23 cellular contexts compared by ENCODE assay signal in the genomic region with DNA sequence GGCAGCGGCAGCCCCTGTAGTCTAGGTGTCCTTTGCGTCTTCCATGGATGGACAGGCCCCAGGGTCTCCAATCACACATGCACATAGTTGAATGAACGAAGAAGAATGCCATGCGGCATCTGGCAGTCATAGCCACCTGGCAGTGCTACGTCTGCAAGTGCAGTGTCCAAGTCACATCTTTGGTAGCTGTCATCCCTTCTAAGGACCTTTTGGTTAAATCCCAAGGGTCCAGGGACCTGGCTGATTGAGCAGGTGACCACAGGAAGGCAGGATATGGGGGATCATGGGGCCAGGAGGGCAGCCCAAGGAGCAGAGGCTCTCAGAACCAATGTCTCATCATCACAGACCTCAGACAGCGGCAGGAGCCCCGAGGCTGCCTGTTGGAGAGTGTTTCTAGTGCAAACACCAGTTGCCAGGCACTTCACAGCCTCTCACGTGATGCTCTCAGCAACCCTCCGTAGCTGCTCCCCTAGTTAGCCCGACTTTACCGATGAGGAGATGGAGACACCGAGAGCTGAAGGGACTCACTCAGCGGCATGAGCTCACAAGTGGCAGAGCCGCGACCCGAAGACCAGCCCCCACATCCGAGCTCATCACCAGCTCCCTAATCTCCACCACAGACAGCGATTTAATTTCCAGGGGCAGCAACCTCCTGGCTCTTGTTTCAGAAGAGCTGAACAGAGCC. TPM values are rescaled to one million over a fixed set of nuclear protein-coding genes. Genes with fewer than 3 reads are reported as not detected.
DNase-seq lines count a peak whose midpoint lies in the region; ATAC-seq and TF ChIP-seq lines count a peak whose summit lies in the region.
"Had no signal": no experiment of that assay in that cellular context is flagged by ENCODE, and none has a peak within 500 bp of the region (broad histone marks: within the 10 kb centered on the region; RNA-seq: fewer than 3 reads in every experiment).

No MANE protein-coding gene starts in this region.

- no peak for ATAC-seq in activated CD8-positive, alpha-beta memory T cell treated with anti-CD3 and anti-CD28 coated beads, Interleukin-2, amount 10 ng/mL, durations not matched to agents 7 days and 5 days
- ATAC-seq: activated CD4-positive, alpha-beta T cell treated with anti-CD3 and anti-CD28 coated beads for 36 hours; effector memory CD8-positive, alpha-beta T cell; lower lobe of right lung; pancreas had no signal

- no peaks in the 10 kb centered on the region for H3K9me3 Mint-ChIP-seq in activated CD8-positive, alpha-beta memory T cell treated with anti-CD3 and anti-CD28 coated beads, Interleukin-2, amount 10 ng/mL, durations not matched to agents 7 days and 5 days (ENCODE audit: low read depth)
- H3K9me3 Mint-ChIP-seq: activated naive CD4-positive, alpha-beta T cell treated with anti-CD3 and anti-CD28 coated beads, Interleukin-2, amount 10 ng/mL, durations not matched to agents 7 days and 5 days; effector memory CD8-positive, alpha-beta T cell; stimulated activated naive CD8-positive, alpha-beta T cell treated with anti-CD3 and anti-CD28 coated beads, Interleukin-15, Interleukin-2, amounts not matched to agents 100 ng/mL and 50 ng/mL, for 24 hours had no signal

- TF ChIP-seq EP300 in tibial nerve (IDR thresholded peaks at IDR 0.05): no peak

- H3K27me3 Mint-ChIP-seq in activated CD8-positive, alpha-beta memory T cell treated with anti-CD3 and anti-CD28 coated beads, Interleukin-2, amount 10 ng/mL, durations not matched to agents 7 days and 5 days: peaks cover 8% of the 10 kb centered on the region
- H3K27me3 Mint-ChIP-seq: stimulated activated naive CD8-positive, alpha-beta T cell treated with anti-CD3 and anti-CD28 coated beads, Interleukin-15, Interleukin-2, amounts not matched to agents 100 ng/mL and 50 ng/mL, for 24 hours had no signal

- no peak for TF ChIP-seq POLR2A in testis (IDR thresholded peaks at IDR 0.05)
- TF ChIP-seq POLR2A in tibial nerve (IDR thresholded peaks at IDR 0.05): no peak

- no peak overlapping the region for H3K4me3 ChIP-seq in WERI-Rb-1 (ENCODE audit: low read depth, low read length)
- no peak overlapping the region for H3K4me3 ChIP-seq in testis
- H3K4me3 ChIP-seq in tibial nerve: no peak overlapping the region
- H3K4me3 ChIP-seq: ascending aorta, lower lobe of right lung, MG63, pancreas, upper lobe of left lung had no signal

- WGBS in testis, 2 donors: 74 to 76% methylated on average over 13 to 18 of the region's 18 CpGs
- WGBS in tibial nerve, 2 donors: 72 to 80% methylated on average over 17 to 18 of the region's 18 CpGs

- H3K4me1 ChIP-seq in testis: no peaks in the 10 kb centered on the region
- no peaks in the 10 kb centered on the region for H3K4me1 ChIP-seq in tibial nerve
- H3K4me1 ChIP-seq: ascending aorta, lower lobe of right lung, pancreas, upper lobe of left lung had no signal

- no peaks in the 10 kb centered on the region for H3K27me3 ChIP-seq in WERI-Rb-1 (ENCODE audit: insufficient read depth, low read depth, severe bottlenecking)
- H3K27me3 ChIP-seq in testis: no peaks in the 10 kb centered on the region
- no peaks in the 10 kb centered on the region for H3K27me3 ChIP-seq in tibial nerve
- H3K27me3 ChIP-seq: ascending aorta, MG63, upper lobe of left lung had no signal

- intact Hi-C loops in testis (cut with DNase I; ENCODE audit: low total_unique reads): no loop called here

- no peaks in the 10 kb centered on the region for H3K36me3 Mint-ChIP-seq in activated CD8-positive, alpha-beta memory T cell treated with anti-CD3 and anti-CD28 coated beads, Interleukin-2, amount 10 ng/mL, durations not matched to agents 7 days and 5 days
- H3K36me3 Mint-ChIP-seq: activated naive CD4-positive, alpha-beta T cell treated with anti-CD3 and anti-CD28 coated beads, Interleukin-2, amount 10 ng/mL, durations not matched to agents 7 days and 5 days had no signal

- no peak overlapping the region for H3K4me3 Mint-ChIP-seq in activated CD8-positive, alpha-beta memory T cell treated with anti-CD3 and anti-CD28 coated beads, Interleukin-2, amount 10 ng/mL, durations not matched to agents 7 days and 5 days
- H3K4me3 Mint-ChIP-seq: activated CD4-positive, alpha-beta T cell treated with anti-CD3 and anti-CD28 coated beads for 36 hours; activated naive CD4-positive, alpha-beta T cell treated with anti-CD3 and anti-CD28 coated beads, Interleukin-2, amount 10 ng/mL, durations not matched to agents 7 days and 5 days; effector memory CD8-positive, alpha-beta T cell; stimulated activated naive CD8-positive, alpha-beta T cell treated with anti-CD3 and anti-CD28 coated beads, Interleukin-15, Interleukin-2, amounts not matched to agents 100 ng/mL and 50 ng/mL, for 24 hours had no signal

- H3K4me1 Mint-ChIP-seq in activated CD8-positive, alpha-beta memory T cell treated with anti-CD3 and anti-CD28 coated beads, Interleukin-2, amount 10 ng/mL, durations not matched to agents 7 days and 5 days: no peaks in the 10 kb centered on the region
- H3K4me1 Mint-ChIP-seq: activated CD4-positive, alpha-beta T cell treated with anti-CD3 and anti-CD28 coated beads for 36 hours; activated naive CD4-positive, alpha-beta T cell treated with anti-CD3 and anti-CD28 coated beads, Interleukin-2, amount 10 ng/mL, durations not matched to agents 7 days and 5 days had no signal

- DNase-seq in activated CD8-positive, alpha-beta memory T cell treated with anti-CD3 and anti-CD28 coated beads, Interleukin-2, amount 50 U/mL, for 48 hours: peak; percentile 34
- no peak for DNase-seq in activated CD8-positive, alpha-beta memory T cell treated with anti-CD3 and anti-CD28 coated beads, Interleukin-2, amount 10 ng/mL, durations not matched to agents 7 days and 5 days
- DNase-seq in NCI-H2107 treated with DMSO at 0.1 percent for 48 hours (lab: John Stamatoyannopoulos, UW; ENCODE audit: unreplicated experiment) (peak; percentile 79), WERI-Rb-1 (peak; percentile 54), testis (peak; percentile 5), tibial nerve (ENCODE audit: low spot score in 2 of 2) (no peak), NCI-H1105 treated with DMSO at 0.1 percent for 48 hours (lab: John Stamatoyannopoulos, UW) (no peak), SKM-1 (lab: John Stamatoyannopoulos, UW; ENCODE audit: unreplicated experiment) (no peak)
- DNase-seq: ACHN; activated CD4-positive, alpha-beta T cell treated with anti-CD3 and anti-CD28 coated beads for 36 hours; activated naive CD4-positive, alpha-beta T cell treated with anti-CD3 and anti-CD28 coated beads, Interleukin-2, amount 10 ng/mL, durations not matched to agents 7 days and 5 days; cerebellar nuclear complex; effector memory CD8-positive, alpha-beta T cell; lower lobe of right lung; MG63; NCI-H226; OCI-M1; pancreas; stimulated activated CD4-positive, alpha-beta T cell treated with anti-CD3 and anti-CD28 coated beads, Interleukin-2, amount 100 ng/mL, for 24 hours; upper lobe of left lung had no signal

- CTCF ChIA-PET in activated CD8-positive, alpha-beta memory T cell treated with anti-CD3 and anti-CD28 coated beads, Interleukin-2, amount 10 ng/mL, durations not matched to agents 7 days and 5 days (lab: Charles Lee): no interaction called here

- H3K27ac Mint-ChIP-seq in activated CD8-positive, alpha-beta memory T cell treated with anti-CD3 and anti-CD28 coated beads, Interleukin-2, amount 10 ng/mL, durations not matched to agents 7 days and 5 days: no peak overlapping the region
- H3K27ac Mint-ChIP-seq: activated CD4-positive, alpha-beta T cell treated with anti-CD3 and anti-CD28 coated beads for 36 hours; activated naive CD4-positive, alpha-beta T cell treated with anti-CD3 and anti-CD28 coated beads, Interleukin-2, amount 10 ng/mL, durations not matched to agents 7 days and 5 days; effector memory CD8-positive, alpha-beta T cell; stimulated activated naive CD8-positive, alpha-beta T cell treated with anti-CD3 and anti-CD28 coated beads, Interleukin-15, Interleukin-2, amounts not matched to agents 100 ng/mL and 50 ng/mL, for 24 hours had no signal

- H3K36me3 ChIP-seq in WERI-Rb-1: no peaks in the 10 kb centered on the region
- H3K36me3 ChIP-seq in testis (ENCODE audit: low read depth, missing control alignments): no peaks in the 10 kb centered on the region
- H3K36me3 ChIP-seq in tibial nerve: no peaks in the 10 kb centered on the region
- H3K36me3 ChIP-seq: ascending aorta, lower lobe of right lung, MG63, pancreas, upper lobe of left lung had no signal

- H3K9me3 ChIP-seq in WERI-Rb-1 (ENCODE audit: severe bottlenecking) (peaks cover 13% of the 10 kb centered on the region), testis (no peaks in the 10 kb centered on the region), tibial nerve (no peaks in the 10 kb centered on the region)
- H3K9me3 ChIP-seq: ascending aorta, lower lobe of right lung, pancreas, upper lobe of left lung had no signal

- TF ChIP-seq CTCF in WERI-Rb-1 (IDR thresholded peaks at IDR 0.05; ENCODE audit: low read depth, low read length): no peak
- TF ChIP-seq CTCF in testis (IDR thresholded peaks at IDR 0.05): no peak
- TF ChIP-seq CTCF in tibial nerve (IDR thresholded peaks at IDR 0.05): no peak

- H3K27ac ChIP-seq in WERI-Rb-1 (peak overlapping the region; percentile 37), testis (no peak overlapping the region), tibial nerve (no peak overlapping the region)
- H3K27ac ChIP-seq: ascending aorta, C4-2B, lower lobe of right lung, pancreas, upper lobe of left lung had no signal

RNA-seq across cellular contexts. Expression of a gene that starts 28.5 kb away (rescaled TPM):
- total RNA-seq in activated CD8-positive, alpha-beta memory T cell treated with anti-CD3 and anti-CD28 coated beads, Interleukin-2, amount 10 ng/mL, durations not matched to agents 7 days and 5 days: 1 to 10 TPM; 7.1 to 7.5 TPM
- total RNA-seq in testis (10 to 100 TPM; 34.9 to 37.7 TPM), tibial nerve (10 to 100 TPM; 23.4 to 29.8 (median 25.8) TPM)
- polyA plus RNA-seq in testis (ENCODE audit: insufficient read depth, low read depth, low replicate concordance): 33.7 TPM

Comparison
In these comparisons a context has a peak if more than half of its experiments do, and no peak if none do; other contexts are left out.
1. DNase-seq: peak in activated CD8-positive, alpha-beta memory T cell treated with anti-CD3 and anti-CD28 coated beads, Interleukin-2, amount 50 U/mL, for 48 hours (single experiment), NCI-H2107 treated with DMSO at 0.1 percent for 48 hours (single experiment), WERI-Rb-1 (single experiment) and testis (single experiment); none in activated CD8-positive, alpha-beta memory T cell treated with anti-CD3 and anti-CD28 coated beads, Interleukin-2, amount 10 ng/mL, durations not matched to agents 7 days and 5 days (single experiment), tibial nerve (0 of 2), NCI-H1105 treated with DMSO at 0.1 percent for 48 hours (single experiment) and SKM-1 (single experiment).